Comparison of ENCODE assay signal across 1 cellular context in genomic region chr16:89711601-89712475, GRCh38.
TF ChIP-seq lines count a peak whose summit lies in the region.

No MANE protein-coding gene starts in this region.

TF ChIP-seq in K562, 482 proteins besides CTCF, POLR2A, EP300 and RAD21 (continued from another document and continues in another):
- TF ChIP-seq USF2 (CRISPR knock-in tag; IDR thresholded peaks at IDR 0.05) (no peak), ZNF717 (CRISPR knock-in tag; IDR thresholded peaks at IDR 0.05) (no peak), ZNF347 (CRISPR knock-in tag; IDR thresholded peaks at IDR 0.05; ENCODE audit: low read depth) (0 out of 2 replicates have a peak, but pooled peaks have one; percentile 47), TCF7 (IDR thresholded peaks at IDR 0.05; ENCODE audit: borderline replicate concordance) (no peak), NFATC3 (IDR thresholded peaks at IDR 0.05) (no peak), SRSF1 (IDR thresholded peaks at IDR 0.05; ENCODE audit: low read depth, low read length) (no peak), SP1 (CRISPR knock-in tag; IDR thresholded peaks at IDR 0.05) (peak; percentile 82), ZKSCAN3 (CRISPR knock-in tag; IDR thresholded peaks at IDR 0.05) (no peak), NR2C2 (CRISPR knock-in tag; IDR thresholded peaks at IDR 0.05) (no peak), NR2C2 (tag; IDR thresholded peaks at IDR 0.05) (peak; percentile 72), E2F5 (CRISPR knock-in tag; IDR thresholded peaks at IDR 0.05) (no peak), DNMT1 (IDR thresholded peaks at IDR 0.05) (no peak), SMARCB1 (IDR thresholded peaks at IDR 0.05; ENCODE audit: insufficient read length, low read depth) (no peak), ZNF586 (CRISPR knock-in tag; conservative IDR thresholded peaks at IDR 0.05) (no peak), ETV6 (IDR thresholded peaks at IDR 0.05; ENCODE audit: borderline replicate concordance in 1 of 2, low read depth in 2 of 2, low read length in 1 of 2) (no peak), ETV6 (CRISPR knock-in tag; IDR thresholded peaks at IDR 0.05; ENCODE audit: borderline replicate concordance) (no peak), ZSCAN29 (IDR thresholded peaks at IDR 0.05) (no peak), ZNF143 (CRISPR knock-in tag; IDR thresholded peaks at IDR 0.05) (no peak), ATF3 (IDR thresholded peaks at IDR 0.05) (no peak), ATF3 (CRISPR knock-in tag; conservative IDR thresholded peaks at IDR 0.05) (no peak), PHF8 (IDR thresholded peaks at IDR 0.05; ENCODE audit: borderline replicate concordance, low read length) (peak; percentile 83; the same call in 1 of the 2 replicates), MBD2 (IDR thresholded peaks at IDR 0.05; ENCODE audit: borderline replicate concordance, low read depth) (peak; percentile 56; the same call in 1 of the 2 replicates), SUPT5H (IDR thresholded peaks at IDR 0.05) (peak; percentile 90), ZNF133 (CRISPR knock-in tag; IDR thresholded peaks at IDR 0.05) (no peak), MTF1 (CRISPR knock-in tag; IDR thresholded peaks at IDR 0.05; ENCODE audit: borderline replicate concordance) (no peak), KHSRP (IDR thresholded peaks at IDR 0.05) (no peak), NCOA2 (IDR thresholded peaks at IDR 0.05; ENCODE audit: partially characterized antibody in 2 of 2) (no peak), MYC (IDR thresholded peaks at IDR 0.05; ENCODE audit: low read depth, low read length) (peak; percentile 95), MYC (CRISPR knock-in tag; IDR thresholded peaks at IDR 0.05; ENCODE audit: borderline replicate concordance, low read depth) (peak; percentile 94), ILK (tag; IDR thresholded peaks at IDR 0.05; ENCODE audit: borderline replicate concordance, low read depth) (no peak), ZNF639 (CRISPR knock-in tag; conservative IDR thresholded peaks at IDR 0.05 in 1 of 2, IDR thresholded peaks at IDR 0.05 in 1 of 2) (no peak), CBX1 (IDR thresholded peaks at IDR 0.05; ENCODE audit: low read depth) (no peak), FOXP1 (CRISPR knock-in tag; IDR thresholded peaks at IDR 0.05) (no peak), ZEB2 (IDR thresholded peaks at IDR 0.05) (no peak), GABPB2 (CRISPR knock-in tag; conservative IDR thresholded peaks at IDR 0.05) (no peak), GTF2B (IDR thresholded peaks at IDR 0.05; ENCODE audit: extremely low read depth, insufficient read length) (no peak), HDAC3 (IDR thresholded peaks at IDR 0.05; ENCODE audit: borderline replicate concordance, partially characterized antibody) (no peak), HMBOX1 (IDR thresholded peaks at IDR 0.05) (no peak), NFE2 (IDR thresholded peaks at IDR 0.05; ENCODE audit: low read depth) (no peak), KLF10 (CRISPR knock-in tag; IDR thresholded peaks at IDR 0.05) (no peak), AFF1 (IDR thresholded peaks at IDR 0.05; ENCODE audit: low read depth in 1 of 2, partially characterized antibody in 2 of 2) (no peak), ZNF384 (IDR thresholded peaks at IDR 0.05; ENCODE audit: low read depth, low read length) (no peak), U2AF2 (optimal IDR thresholded peaks at IDR 0.05; ENCODE audit: low read depth, low read length) (no peak), SNIP1 (IDR thresholded peaks at IDR 0.05; ENCODE audit: low read depth) (no peak), TARDBP (IDR thresholded peaks at IDR 0.05) (no peak), BDP1 (IDR thresholded peaks at IDR 0.05; ENCODE audit: insufficient read depth, insufficient read length) (no peak), ESRRA (IDR thresholded peaks at IDR 0.05; ENCODE audit: borderline replicate concordance, low read depth) (no peak), PTRF (tag; IDR thresholded peaks at IDR 0.05) (no peak), RBM17 (IDR thresholded peaks at IDR 0.05; ENCODE audit: borderline replicate concordance, low read depth, low read length) (no peak), CLOCK (CRISPR knock-in tag; IDR thresholded peaks at IDR 0.05; ENCODE audit: borderline replicate concordance) (no peak), ZBTB9 (CRISPR knock-in tag; IDR thresholded peaks at IDR 0.05) (peak; percentile 50; the same call in 1 of the 2 replicates), DACH1 (IDR thresholded peaks at IDR 0.05; ENCODE audit: partially characterized antibody) (no peak), ZNF644 (tag; IDR thresholded peaks at IDR 0.05; ENCODE audit: low read depth) (no peak), HNRNPK (IDR thresholded peaks at IDR 0.05; ENCODE audit: low read depth, low read length, poor library complexity, severe bottlenecking) (no peak), ZNF431 (CRISPR knock-in tag; IDR thresholded peaks at IDR 0.05) (no peak), ZNF668 (CRISPR knock-in tag; IDR thresholded peaks at IDR 0.05) (no peak), ZNF134 (CRISPR knock-in tag; conservative IDR thresholded peaks at IDR 0.05) (no peak), CTCFL (IDR thresholded peaks at IDR 0.05; ENCODE audit: borderline replicate concordance, insufficient read depth, low read depth, low read length, poor library complexity, severe bottlenecking) (no peak), ZSCAN32 (CRISPR knock-in tag; IDR thresholded peaks at IDR 0.05) (no peak), EWSR1 (IDR thresholded peaks at IDR 0.05; ENCODE audit: borderline replicate concordance, low read depth, partially characterized antibody) (no peak), CREM (IDR thresholded peaks at IDR 0.05; ENCODE audit: low read depth) (no peak), POLR2H (tag; IDR thresholded peaks at IDR 0.05; ENCODE audit: low read depth) (no peak)
